In genomic region chr16:72201387-72201786, GRCh38 we compare ENCODE assay signal across 24 cellular contexts. TPM values are rescaled to one million over a fixed set of nuclear protein-coding genes. Genes with fewer than 3 reads are reported as not detected.
DNase-seq lines count a peak whose midpoint lies in the region; ATAC-seq and TF ChIP-seq lines count a peak whose summit lies in the region.
"Had no signal": no experiment of that assay in that cellular context is flagged by ENCODE, and none has a peak within 500 bp of the region (broad histone marks: within the 10 kb centered on the region; RNA-seq: fewer than 3 reads in every experiment).

No MANE protein-coding gene starts in this region.

- CTCF ChIA-PET in PC-3 (lab: Charles Lee): no interaction called here

- no peaks in the 10 kb centered on the region for H3K79me2 ChIP-seq in PC-3 (ENCODE audit: low read length)

- no peak for ATAC-seq in PC-3
- ATAC-seq in HG03108 (IDR thresholded peaks at IDR 0.05; ENCODE audit: unreplicated experiment): no peak
- no peak for ATAC-seq in body of pancreas
- ATAC-seq in HG02571 (IDR thresholded peaks at IDR 0.05; ENCODE audit: unreplicated experiment): no peak
- ATAC-seq: HCT116, HepG2, Panc1 had no signal

- H4K20me1 ChIP-seq in BLaER1 treated with 17β-estradiol and CSF1 and Interleukin-3, amounts not matched to agents 10 nM and 100 nM: no peaks in the 10 kb centered on the region
- H4K20me1 ChIP-seq in PC-3 (ENCODE audit: low read length): no peaks in the 10 kb centered on the region
- H4K20me1 ChIP-seq: BLaER1 had no signal

- intact Hi-C loops in PC-3 (cut with micrococcal nuclease) (no loop called here), body of pancreas (cut with DNase I) (no loop called here)

- no peaks in the 10 kb centered on the region for H3F3A ChIP-seq in PC-3 (ENCODE audit: low read length, unreplicated experiment)

- peak overlapping the region; percentile 93 to 99 (median 98) for H3K27ac ChIP-seq in BLaER1 treated with 17β-estradiol and CSF1 and Interleukin-3, amounts not matched to agents 10 nM and 100 nM
- peak overlapping the region; percentile 90 for H3K27ac ChIP-seq in PC-3 (ENCODE audit: low read length)
- peak overlapping the region; percentile 60 for H3K27ac ChIP-seq in epithelial cell of prostate
- no peak overlapping the region for H3K27ac ChIP-seq in body of pancreas
- H3K27ac ChIP-seq: BLaER1, RWPE1 had no signal

- no peak for TF ChIP-seq POLR2A in body of pancreas (IDR thresholded peaks at IDR 0.05)

- peak; percentile 78 for DNase-seq in LNCaP clone FGC (ENCODE audit: low read depth)
- no peak for DNase-seq in PC-3
- DNase-seq in epithelial cell of prostate (ENCODE audit: low read depth, low spot score): no peak
- no peak for DNase-seq in NCI-H2081 treated with DMSO at 0.1 percent for 48 hours (lab: John Stamatoyannopoulos, UW)
- no peak for DNase-seq in body of pancreas
- DNase-seq: Caco-2; CD4-positive, alpha-beta memory T cell; Karpas-422; MV-4-11; NCI-H1105; NCI-H1436 treated with DMSO at 0.1 percent for 48 hours; NCI-H1930; NCI-H524 treated with DMSO at 0.1 percent for 48 hours; NCI-H774; SHP77 treated with DMSO at 0.1 percent for 48 hours had no signal

- H3K27me3 ChIP-seq in BLaER1 treated with 17β-estradiol and CSF1 and Interleukin-3, amounts not matched to agents 10 nM and 100 nM: no peaks in the 10 kb centered on the region
- H3K27me3 ChIP-seq in PC-3 (ENCODE audit: low read length) (no peaks in the 10 kb centered on the region), body of pancreas (no peaks in the 10 kb centered on the region)
- H3K27me3 ChIP-seq: BLaER1 had no signal

- BruUV-seq in PC-3 (replicated peaks; lab: Mats Ljungman, UMichigan): no TSS peak

- H3K9me2 ChIP-seq in PC-3 (replicated peaks; ENCODE audit: low read length): no peaks in the 10 kb centered on the region

- peaks cover 0 to 9% (median 0%) of the 10 kb centered on the region in 11 experiments; a peak in 1 of 22 replicates for H3K36me3 ChIP-seq in BLaER1 treated with 17β-estradiol and CSF1 and Interleukin-3, amounts not matched to agents 10 nM and 100 nM
- H3K36me3 ChIP-seq in PC-3 (ENCODE audit: low read depth, low read length): no peaks in the 10 kb centered on the region
- no peaks in the 10 kb centered on the region for H3K36me3 ChIP-seq in body of pancreas (replicated peaks in 1 of 2; ENCODE audit: insufficient read depth in 1 of 2, low read depth in 2 of 2)
- H3K36me3 ChIP-seq: BLaER1 had no signal

- peaks cover 0 to 29% (median 13%) of the 10 kb centered on the region in 11 experiments; a peak in 15 of 22 replicates for H3K9me3 ChIP-seq in BLaER1 treated with 17β-estradiol and CSF1 and Interleukin-3, amounts not matched to agents 10 nM and 100 nM (replicated peaks in 1 of 11)
- no peaks in the 10 kb centered on the region for H3K9me3 ChIP-seq in PC-3 (ENCODE audit: low read length)
- H3K9me3 ChIP-seq in body of pancreas: no peaks in the 10 kb centered on the region
- H3K9me3 ChIP-seq: BLaER1, Caco-2 had no signal

- POLR2A ChIA-PET in PC-3 (lab: Charles Lee; ENCODE audit: unreplicated experiment): no interaction called here

- no peak for TF ChIP-seq CTCF in LNCaP clone FGC (IDR thresholded peaks at IDR 0.05; ENCODE audit: control insufficient read depth, extremely low read depth, insufficient read depth)
- TF ChIP-seq CTCF in PC-3 (conservative IDR thresholded peaks at IDR 0.05; ENCODE audit: low read depth, low read length): no peak
- no peak for TF ChIP-seq CTCF in body of pancreas (IDR thresholded peaks at IDR 0.05)

- WGBS in body of pancreas, 2 donors: 31 to 37% methylated on average over 2 of the region's 2 CpGs

- no peak overlapping the region; a peak in 1 of 20 replicates for H3K4me3 ChIP-seq in BLaER1 treated with 17β-estradiol and CSF1 and Interleukin-3, amounts not matched to agents 10 nM and 100 nM
- H3K4me3 ChIP-seq in LNCaP clone FGC (ENCODE audit: low read depth, low read length) (no peak overlapping the region), PC-3 (ENCODE audit: low read length) (no peak overlapping the region), body of pancreas (no peak overlapping the region)
- H3K4me3 ChIP-seq: BLaER1 had no signal

- H3K9ac ChIP-seq in BLaER1 treated with 17β-estradiol and CSF1 and Interleukin-3, amounts not matched to agents 10 nM and 100 nM: peak overlapping the region in 3 of 11 experiments; percentile 76 to 93 (median 86); a peak in 3 of 22 replicates
- no peak overlapping the region for H3K9ac ChIP-seq in PC-3 (ENCODE audit: low read length)
- H3K9ac ChIP-seq: BLaER1 had no signal

- H3K4me2 ChIP-seq in BLaER1 treated with 17β-estradiol and CSF1 and Interleukin-3, amounts not matched to agents 10 nM and 100 nM: peak overlapping the region in 9 of 11 experiments; percentile 74 to 98 (median 92); a peak in 17 of 22 replicates
- peak overlapping the region; percentile 26; the same call in 1 of the 2 replicates for H3K4me2 ChIP-seq in PC-3 (ENCODE audit: low read length)

- no peak overlapping the region for H2AFZ ChIP-seq in PC-3 (ENCODE audit: low read length)

- H3K4me1 ChIP-seq in BLaER1 treated with 17β-estradiol and CSF1 and Interleukin-3, amounts not matched to agents 10 nM and 100 nM: peaks cover 37 to 95% (median 83%) of the 10 kb centered on the region in 10 experiments
- H3K4me1 ChIP-seq in PC-3 (ENCODE audit: insufficient read depth, low read length) (peaks cover 23% of the 10 kb centered on the region), body of pancreas (peaks cover 25% of the 10 kb centered on the region)

RNA-seq across cellular contexts. Expression of gene PMFBP1, which starts 29.4 kb away (rescaled TPM):
- total RNA-seq in PC-3 (2014; rRNA removed) (1.2 and 2.0 TPM in 2 replicates), body of pancreas (1 to 10 TPM; 2.0 to 4.4 TPM)
- total RNA-seq: H4 had no signal

Comparison
In these comparisons a context has a peak if more than half of its experiments do, and no peak if none do; other contexts are left out.
1. H3K27ac ChIP-seq: peak in BLaER1 treated with 17β-estradiol and CSF1 and Interleukin-3, amounts not matched to agents 10 nM and 100 nM (11 of 11), PC-3 (single experiment) and epithelial cell of prostate (single experiment); none in body of pancreas (0 of 4).